Comparison of ENCODE assay signal across 8 cellular contexts in genomic region chrX:129772796-129773431, GRCh38. TPM values are rescaled to one million over a fixed set of nuclear protein-coding genes. Genes with fewer than 3 reads are reported as not detected.
DNase-seq lines count a peak whose midpoint lies in the region; ATAC-seq, FAIRE-seq and TF ChIP-seq lines count a peak whose summit lies in the region.

No MANE protein-coding gene starts in this region.

- no peaks in the 10 kb centered on the region for H3K27me3 Mint-ChIP-seq in activated naive CD4-positive, alpha-beta T cell treated with anti-CD3 and anti-CD28 coated beads, Interleukin-2, amount 10 ng/mL, durations not matched to agents 7 days and 5 days
- no peaks in the 10 kb centered on the region for H3K27me3 Mint-ChIP-seq in naive thymus-derived CD4-positive, alpha-beta T cell
- no peaks in the 10 kb centered on the region for H3K27me3 Mint-ChIP-seq in Calu3 (ENCODE audit: unreplicated experiment)

- no peaks in the 10 kb centered on the region for H3K36me3 Mint-ChIP-seq in activated naive CD4-positive, alpha-beta T cell treated with anti-CD3 and anti-CD28 coated beads, Interleukin-2, amount 10 ng/mL, durations not matched to agents 7 days and 5 days
- H3K36me3 Mint-ChIP-seq in naive thymus-derived CD4-positive, alpha-beta T cell = no peaks in the 10 kb centered on the region
- no peaks in the 10 kb centered on the region for H3K36me3 Mint-ChIP-seq in Calu3 (ENCODE audit: insufficient read depth, unreplicated experiment)

- DNase-seq in GM12891 (ENCODE audit: insufficient read length, low spot score) (no peak), HEK293T (ENCODE audit: extremely low spot score) (no peak), superior temporal gyrus (ENCODE audit: extremely low spot score) (no peak), Calu3 (no peak)
- peak; percentile 62 for DNase-seq in activated naive CD4-positive, alpha-beta T cell treated with anti-CD3 and anti-CD28 coated beads, Interleukin-2, amount 10 ng/mL, durations not matched to agents 7 days and 5 days
- DNase-seq in naive thymus-derived CD4-positive, alpha-beta T cell = no peak

- peaks cover 87% of the 10 kb centered on the region for H3K4me1 Mint-ChIP-seq in activated naive CD4-positive, alpha-beta T cell treated with anti-CD3 and anti-CD28 coated beads, Interleukin-2, amount 10 ng/mL, durations not matched to agents 7 days and 5 days
- H3K4me1 Mint-ChIP-seq in naive thymus-derived CD4-positive, alpha-beta T cell = peaks cover 14 to 94% (median 70%) of the 10 kb centered on the region in 7 donors
- peaks cover 10% of the 10 kb centered on the region for H3K4me1 Mint-ChIP-seq in Calu3 (ENCODE audit: low read depth, unreplicated experiment)

- peaks cover 75% of the 10 kb centered on the region in 2 donors for H3K4me1 ChIP-seq in naive thymus-derived CD4-positive, alpha-beta T cell (ENCODE audit: control insufficient read depth in 2 of 2, insufficient read depth in 2 of 2, low read length in 2 of 2)

- no peak for TF ChIP-seq CTCF in Calu3 (IDR thresholded peaks at IDR 0.05; ENCODE audit: unreplicated experiment)

- H3K4me3 Mint-ChIP-seq in activated naive CD4-positive, alpha-beta T cell treated with anti-CD3 and anti-CD28 coated beads, Interleukin-2, amount 10 ng/mL, durations not matched to agents 7 days and 5 days = no peak overlapping the region
- H3K4me3 Mint-ChIP-seq in naive thymus-derived CD4-positive, alpha-beta T cell = peak overlapping the region; percentile 44 to 79 (median 66)
- H3K4me3 Mint-ChIP-seq in Calu3 (ENCODE audit: low read depth, unreplicated experiment) = no peak overlapping the region

- ATAC-seq in GM21390 (IDR thresholded peaks at IDR 0.05; ENCODE audit: unreplicated experiment) (peak; percentile 64), HG03571 (IDR thresholded peaks at IDR 0.05; ENCODE audit: unreplicated experiment) (peak; percentile 63)
- peak; percentile 69 for ATAC-seq in naive thymus-derived CD4-positive, alpha-beta T cell

- H3K4me3 ChIP-seq in naive thymus-derived CD4-positive, alpha-beta T cell (ENCODE audit: low read length) = no peak overlapping the region

- H3K27me3 ChIP-seq in naive thymus-derived CD4-positive, alpha-beta T cell (ENCODE audit: control insufficient read depth in 2 of 2, insufficient read depth in 2 of 2, low read length in 2 of 2) = no peaks in the 10 kb centered on the region

- intact Hi-C loops in naive thymus-derived CD4-positive, alpha-beta T cell (cut with micrococcal nuclease) = no loop called here
- intact Hi-C loops in Calu3 (cut with micrococcal nuclease; ENCODE audit: unreplicated experiment) = no loop called here

- peak overlapping the region; percentile 49 for H3K27ac ChIP-seq in naive thymus-derived CD4-positive, alpha-beta T cell (ENCODE audit: low read depth, low read length)

- no peaks in the 10 kb centered on the region for H3K36me3 ChIP-seq in naive thymus-derived CD4-positive, alpha-beta T cell (ENCODE audit: control insufficient read depth in 2 of 3, insufficient read depth in 3 of 3, low read length in 3 of 3)

- H3K27ac Mint-ChIP-seq in activated naive CD4-positive, alpha-beta T cell treated with anti-CD3 and anti-CD28 coated beads, Interleukin-2, amount 10 ng/mL, durations not matched to agents 7 days and 5 days = peak overlapping the region; percentile 93
- peak overlapping the region; percentile 86 to 98 (median 92) for H3K27ac Mint-ChIP-seq in naive thymus-derived CD4-positive, alpha-beta T cell
- no peak overlapping the region for H3K27ac Mint-ChIP-seq in Calu3 (ENCODE audit: unreplicated experiment)

- no TSS peak for BruUV-seq in Calu3 (replicated peaks; lab: Mats Ljungman, UMichigan)

- H3K9me3 Mint-ChIP-seq in activated naive CD4-positive, alpha-beta T cell treated with anti-CD3 and anti-CD28 coated beads, Interleukin-2, amount 10 ng/mL, durations not matched to agents 7 days and 5 days = no peaks in the 10 kb centered on the region
- H3K9me3 Mint-ChIP-seq in naive thymus-derived CD4-positive, alpha-beta T cell = peaks cover 0 to 1% (median 0%) of the 10 kb centered on the region in 11 donors
- no peaks in the 10 kb centered on the region for H3K9me3 Mint-ChIP-seq in Calu3 (ENCODE audit: low read depth, unreplicated experiment)

- POLR2A ChIA-PET in naive thymus-derived CD4-positive, alpha-beta T cell (lab: Charles Lee) = interaction anchor here (0.6 to 8.8 kb wide), 6 partner anchors 9 to 337 kb away, joined by 3 to 191 read pairs (median 5); partner anchors contain the start of gene SASH3
- POLR2A ChIA-PET in HEK293T (lab: Yijun Ruan, JAX) = no interaction called here

- CTCF ChIA-PET in activated naive CD4-positive, alpha-beta T cell treated with anti-CD3 and anti-CD28 coated beads, Interleukin-2, amount 10 ng/mL, durations not matched to agents 7 days and 5 days (lab: Charles Lee) = interaction anchor here (1.1 to 3.8 kb wide), 4 partner anchors 9 to 50 kb away, joined by 3 to 21 read pairs (median 10); no protein-coding TSS in a partner anchor
- CTCF ChIA-PET in naive thymus-derived CD4-positive, alpha-beta T cell (lab: Charles Lee) = interaction anchor here (0.7 to 1.4 kb wide), 5 partner anchors 11 to 51 kb away, joined by 3 read pairs; no protein-coding TSS in a partner anchor
- CTCF ChIA-PET in HEK293T (lab: Yijun Ruan, JAX) (no interaction called here), Calu3 (lab: Charles Lee) (no interaction called here)

- FAIRE-seq in GM12891 (lab: Jason Lieb, UNC) = peak; percentile 98

- TF ChIP-seq POLR2A in GM12891 (IDR thresholded peaks at IDR 0.05; ENCODE audit: low read depth, low read length) = 0 out of 2 replicates have a peak, but pooled peaks have one; percentile 25

- no peaks in the 10 kb centered on the region for H3K9me3 ChIP-seq in naive thymus-derived CD4-positive, alpha-beta T cell (ENCODE audit: control insufficient read depth in 2 of 3, low read length in 3 of 3)

TF ChIP-seq in GM12891, 5 proteins besides CTCF, POLR2A, EP300 and RAD21:
- TF ChIP-seq SPI1 (IDR thresholded peaks at IDR 0.05; ENCODE audit: low read depth, low read length) = peak; percentile 97
- peak; percentile 31; the same call in 1 of the 2 replicates for TF ChIP-seq TAF1 (IDR thresholded peaks at IDR 0.05; ENCODE audit: low read depth, low read length)
- TF ChIP-seq PAX5 (IDR thresholded peaks at IDR 0.05; ENCODE audit: insufficient read depth, low read length, severe bottlenecking) = no peak
- TF ChIP-seq POU2F2 (IDR thresholded peaks at IDR 0.05; ENCODE audit: low read depth, low read length) = no peak
- peak; percentile 47; the same call in 1 of the 2 replicates for TF ChIP-seq POLR2AphosphoS5 (IDR thresholded peaks at IDR 0.05; ENCODE audit: low read depth, low read length)

TF ChIP-seq in HEK293T, 16 proteins besides CTCF, POLR2A, EP300 and RAD21:
- no peak for TF ChIP-seq FOXK2 (IDR thresholded peaks at IDR 0.05)
- no peak for TF ChIP-seq SUZ12 (IDR thresholded peaks at IDR 0.05)
- TF ChIP-seq BHLHE40 (IDR thresholded peaks at IDR 0.05; ENCODE audit: borderline replicate concordance) = no peak
- no peak for TF ChIP-seq CTBP1 (IDR thresholded peaks at IDR 0.05; ENCODE audit: borderline replicate concordance)

RNA-seq across cellular contexts. Expression of gene SASH3, which starts 6.8 kb away (rescaled TPM):
- polyA plus RNA-seq in GM12891 (2012; ENCODE audit: low read depth, missing spikeins) = 111 TPM
- total RNA-seq in naive thymus-derived CD4-positive, alpha-beta T cell = 100 to 1,000 TPM in 4 of 5 experiments, 10 to 100 TPM in 1; 71.8 to 262 (median 156) TPM
- polyA plus RNA-seq in naive thymus-derived CD4-positive, alpha-beta T cell = 100 to 1,000 TPM in 1 of 2 donors, 10 to 100 TPM in 1; 85.3 to 209 TPM
- total RNA-seq in Calu3 (2022) = not detected in 2 replicates

RNA-seq across cellular contexts. Expression of gene XPNPEP2, which starts 34.1 kb away (rescaled TPM):
- 0.69 TPM for polyA plus RNA-seq in GM12891 (2012; ENCODE audit: low read depth, missing spikeins)
- under 1 TPM in 3 of 5 experiments, not detected in 2; 0.13 to 0.82 (median 0.29) TPM for total RNA-seq in naive thymus-derived CD4-positive, alpha-beta T cell
- not detected for polyA plus RNA-seq in naive thymus-derived CD4-positive, alpha-beta T cell
- total RNA-seq in Calu3 (2022) = not detected in 2 replicates

Comparison
In these comparisons a context has a peak if more than half of its experiments do, and no peak if none do; other contexts are left out.
1. H3K4me3 Mint-ChIP-seq: peak in naive thymus-derived CD4-positive, alpha-beta T cell (10 of 10); none in activated naive CD4-positive, alpha-beta T cell treated with anti-CD3 and anti-CD28 coated beads, Interleukin-2, amount 10 ng/mL, durations not matched to agents 7 days and 5 days (single experiment) and Calu3 (single experiment).
2. RNA of gene SASH3, which starts 6.8 kb away (total RNA-seq): 71.8 to 262 TPM in naive thymus-derived CD4-positive, alpha-beta T cell; not detected in Calu3; every median in the first group is over 10 times any median in the second.
3. CTCF ChIA-PET loops: an anchor here in activated naive CD4-positive, alpha-beta T cell treated with anti-CD3 and anti-CD28 coated beads, Interleukin-2, amount 10 ng/mL, durations not matched to agents 7 days and 5 days (1.1 to 3.8 kb wide) and naive thymus-derived CD4-positive, alpha-beta T cell (0.7 to 1.4 kb wide); none called in HEK293T and Calu3.
4. Peak in every context shown above with its lines, with median percentiles within 50 percentile points of each other: ATAC-seq.